ENCODE assay signal across 8 cellular contexts in genomic region chr21:43719748-43720538, GRCh38. TPM values are rescaled to one million over a fixed set of nuclear protein-coding genes. Genes with fewer than 3 reads are reported as not detected.
A peak's percentile ranks its signal among the peaks of the same experiment; 100 is the strongest.
DNase-seq lines count a peak whose midpoint lies in the region; FAIRE-seq and TF ChIP-seq lines count a peak whose summit lies in the region.

No MANE protein-coding gene starts in this region.

- H3K4me1 Mint-ChIP-seq in progenitor cell of endocrine pancreas (ENCODE audit: low read depth), result peaks cover 7% of the 10 kb centered on the region

- TF ChIP-seq CTCF in WERI-Rb-1 (IDR thresholded peaks at IDR 0.05; ENCODE audit: low read depth, low read length), result no peak
- no peak for TF ChIP-seq CTCF in fibroblast of villous mesenchyme (IDR thresholded peaks at IDR 0.05; ENCODE audit: insufficient read depth, low read depth, low read length)
- TF ChIP-seq CTCF in progenitor cell of endocrine pancreas (IDR thresholded peaks at IDR 0.05; ENCODE audit: unreplicated experiment), result no peak

- H3K4me3 ChIP-seq in BLaER1 (peak overlapping the region; percentile 83), HAP-1 (peak overlapping the region; percentile 94), WERI-Rb-1 (ENCODE audit: low read depth, low read length) (peak overlapping the region; percentile 88), fibroblast of villous mesenchyme (ENCODE audit: low read depth, low read length) (peak overlapping the region; percentile 95)

- no peak overlapping the region for H3K27ac Mint-ChIP-seq in progenitor cell of endocrine pancreas

- H3K36me3 ChIP-seq in BLaER1 (0 out of 2 replicates have a peak, but pooled peaks cover 9% of the 10 kb centered on the region), HAP-1 (replicated peaks) (peaks cover 15% of the 10 kb centered on the region), WERI-Rb-1 (peaks cover 21% of the 10 kb centered on the region)

- H3K36me3 Mint-ChIP-seq in progenitor cell of endocrine pancreas (ENCODE audit: insufficient read depth), result no peaks in the 10 kb centered on the region

- peak overlapping the region; percentile 71 for H3K4me3 Mint-ChIP-seq in progenitor cell of endocrine pancreas (ENCODE audit: low read depth)

- H3K9me3 ChIP-seq in BLaER1 (no peaks in the 10 kb centered on the region), HAP-1 (no peaks in the 10 kb centered on the region), WERI-Rb-1 (ENCODE audit: severe bottlenecking) (no peaks in the 10 kb centered on the region)

- in situ Hi-C loops in HAP-1 (cut with MboI; ENCODE audit: low sequenced_read_pairs), result loop anchor here (10.0 kb wide), 1 partner anchor 55 kb away; the partner anchor contains the start of gene CSTB

- FAIRE-seq in GM12892 (lab: Jason Lieb, UNC), result no peak

- H3K27me3 ChIP-seq in BLaER1 (peaks cover 17% of the 10 kb centered on the region; the same call in 1 of the 2 replicates), HAP-1 (ENCODE audit: low read depth) (no peaks in the 10 kb centered on the region), WERI-Rb-1 (ENCODE audit: insufficient read depth, low read depth, severe bottlenecking) (no peaks in the 10 kb centered on the region)

- peak overlapping the region; percentile 68 for H3K27ac ChIP-seq in BLaER1
- H3K27ac ChIP-seq in WERI-Rb-1, result peak overlapping the region; percentile 63

- peaks cover 17% of the 10 kb centered on the region for H3K27me3 Mint-ChIP-seq in progenitor cell of endocrine pancreas

- H3K9ac ChIP-seq in BLaER1, result peak overlapping the region; percentile 82

- DNase-seq in HAP-1 (ENCODE audit: low spot score in 2 of 2) (peak in 1 of 2 experiments; percentile 38), WERI-Rb-1 (no peak), fibroblast of villous mesenchyme (ENCODE audit: low read depth) (no peak), progenitor cell of endocrine pancreas (ENCODE audit: low spot score, unreplicated experiment) (no peak), NCI-H2029 (lab: John Stamatoyannopoulos, UW) (no peak), putamen (ENCODE audit: low spot score) (no peak), GM12892 (ENCODE audit: insufficient read length) (no peak)

- no peaks in the 10 kb centered on the region for H3K9me3 Mint-ChIP-seq in progenitor cell of endocrine pancreas (ENCODE audit: low read depth)

- peak overlapping the region; percentile 99 for H3K4me2 ChIP-seq in BLaER1

- H4K20me1 ChIP-seq in BLaER1, result peaks cover 63% of the 10 kb centered on the region

- TF ChIP-seq POLR2A in GM12892 (IDR thresholded peaks at IDR 0.05; ENCODE audit: low read depth, low read length), result no peak; the same call in 1 of the 2 replicates

- H3K4me1 ChIP-seq in BLaER1, result peaks cover 76% of the 10 kb centered on the region
- H3K4me1 ChIP-seq in HAP-1, result peaks cover 6% of the 10 kb centered on the region; the same call in 1 of the 2 replicates

RNA-seq across cellular contexts. Expression of gene PDXK, which starts 1.0 kb away (rescaled TPM):
- total RNA-seq in fibroblast of villous mesenchyme, result 88.1 and 88.3 TPM in 2 replicates
- total RNA-seq in progenitor cell of endocrine pancreas, result 56.1 and 57.6 TPM in 2 replicates
- 48.4 TPM for polyA plus RNA-seq in GM12892 (2012; ENCODE audit: missing spikeins)

RNA-seq across cellular contexts. Expression of gene CSTB, which starts 56.2 kb away (rescaled TPM):
- total RNA-seq in fibroblast of villous mesenchyme (12.6 and 16.0 TPM in 2 replicates), progenitor cell of endocrine pancreas (42.0 and 42.6 TPM in 2 replicates)
- 45.6 TPM for polyA plus RNA-seq in GM12892 (2012; ENCODE audit: missing spikeins)
